ENCODE assay signal across 1 cellular context in genomic region chr5:95712347-95712958, GRCh38.
A peak's percentile ranks its signal among the peaks of the same experiment; 100 is the strongest.
TF ChIP-seq lines count a peak whose summit lies in the region.

No MANE protein-coding gene starts in this region.

TF ChIP-seq in A549, 52 proteins besides CTCF, POLR2A, EP300 and RAD21 (continued from another document):
- TF ChIP-seq BCL3 (IDR thresholded peaks at IDR 0.05) = no peak
- peak; percentile 80 for TF ChIP-seq GATA3 (IDR thresholded peaks at IDR 0.05; ENCODE audit: borderline replicate concordance)
- TF ChIP-seq RFX5 (IDR thresholded peaks at IDR 0.05) = no peak
- no peak for TF ChIP-seq SMC3 (IDR thresholded peaks at IDR 0.05)
